9 cellular contexts compared by ENCODE assay signal in the genomic region with DNA sequence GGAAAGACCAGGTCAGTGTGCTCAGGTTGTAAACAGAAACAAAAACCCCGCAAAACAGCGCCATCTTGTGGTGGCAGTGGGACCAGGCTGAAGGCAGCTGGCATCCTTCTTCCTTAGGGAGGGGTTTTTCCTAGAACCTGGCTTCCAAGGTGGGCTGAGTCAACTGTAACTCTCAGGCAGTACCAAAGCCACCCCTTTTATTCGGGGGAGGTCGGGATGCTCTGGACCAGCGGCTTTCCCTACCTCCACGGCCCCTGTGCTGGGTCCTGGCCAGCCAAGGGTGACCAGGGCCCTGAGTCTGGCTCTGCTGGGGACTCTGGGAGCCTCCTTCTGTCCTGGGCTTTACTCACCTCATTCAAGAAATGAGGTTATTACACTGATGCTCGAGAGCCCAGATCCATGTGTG.
DNase-seq lines count a peak whose midpoint lies in the region; ATAC-seq, FAIRE-seq and TF ChIP-seq lines count a peak whose summit lies in the region.
"Had no signal": no experiment of that assay in that cellular context is flagged by ENCODE, and none has a peak within 500 bp of the region (broad histone marks: within the 10 kb centered on the region; RNA-seq: fewer than 3 reads in every experiment).

No MANE protein-coding gene starts in this region.

- no peak for TF ChIP-seq POLR2A in adrenal gland (IDR thresholded peaks at IDR 0.05)

- H2AFZ ChIP-seq in MM.1S (ENCODE audit: low read length): no peak overlapping the region

- H3K4me3 ChIP-seq in MM.1S (ENCODE audit: low read length): no peak overlapping the region
- no peak overlapping the region for H3K4me3 ChIP-seq in adrenal gland
- H3K4me3 ChIP-seq in right cardiac atrium (ENCODE audit: low read length): no peak overlapping the region
- H3K4me3 ChIP-seq in small intestine (ENCODE audit: low read depth in 1 of 2, low read length in 2 of 2): no peak overlapping the region

- no peaks in the 10 kb centered on the region for H3K36me3 ChIP-seq in MM.1S (replicated peaks; ENCODE audit: insufficient read depth, low read length)
- no peaks in the 10 kb centered on the region for H3K36me3 ChIP-seq in adrenal gland (replicated peaks in 1 of 2)
- H3K36me3 ChIP-seq in small intestine (ENCODE audit: control insufficient read depth in 2 of 2, insufficient read depth in 2 of 2, low read length in 2 of 2): no peaks in the 10 kb centered on the region

- no peaks in the 10 kb centered on the region for H3K9me3 ChIP-seq in MM.1S (replicated peaks; ENCODE audit: insufficient read depth, low read length)
- no peaks in the 10 kb centered on the region for H3K9me3 ChIP-seq in adrenal gland (replicated peaks in 1 of 3)
- H3K9me3 ChIP-seq in right cardiac atrium (ENCODE audit: control insufficient read depth, low read length): no peaks in the 10 kb centered on the region
- H3K9me3 ChIP-seq in small intestine (ENCODE audit: control insufficient read depth, low read depth): no peaks in the 10 kb centered on the region

- H3K27ac ChIP-seq in MM.1S (ENCODE audit: low read length) (no peak overlapping the region), adrenal gland (no peak overlapping the region), right cardiac atrium (ENCODE audit: low read length) (no peak overlapping the region), small intestine (ENCODE audit: low read depth in 1 of 2, low read length in 1 of 2) (no peak overlapping the region)
- H3K27ac ChIP-seq: epithelial cell of prostate had no signal

- DNase-seq in ELR (ENCODE audit: low read depth): peak; percentile 68
- peak; percentile 70 for DNase-seq in MM.1S
- DNase-seq in T follicular helper cell (ENCODE audit: low read depth): peak; percentile 55
- peak; percentile 54 to 85 (median 70) for DNase-seq in adrenal gland
- peak in 2 of 3 donors; percentile 55 to 71 for DNase-seq in right cardiac atrium
- peak; percentile 79 for DNase-seq in small intestine

- peak overlapping the region; percentile 25; the same call in 1 of the 2 replicates for H3K4me2 ChIP-seq in MM.1S (ENCODE audit: low read depth, low read length)

- ATAC-seq in right cardiac atrium: peak; percentile 19 to 48
- ATAC-seq in GM21390 (IDR thresholded peaks at IDR 0.05; ENCODE audit: unreplicated experiment): no peak
- no peak for ATAC-seq in GM21526 (IDR thresholded peaks at IDR 0.05; ENCODE audit: low FRiP score, unreplicated experiment)

- H3K79me2 ChIP-seq in MM.1S (ENCODE audit: low read length): no peaks in the 10 kb centered on the region

- no peak overlapping the region for H3K9ac ChIP-seq in MM.1S (ENCODE audit: low read length)

- H3F3A ChIP-seq in MM.1S (ENCODE audit: insufficient read depth, low read length): no peaks in the 10 kb centered on the region

- H3K27me3 ChIP-seq in MM.1S (replicated peaks; ENCODE audit: insufficient read depth, low read length): peaks cover 90% of the 10 kb centered on the region
- H3K27me3 ChIP-seq in adrenal gland: no peaks in the 10 kb centered on the region
- no peaks in the 10 kb centered on the region for H3K27me3 ChIP-seq in right cardiac atrium (ENCODE audit: control insufficient read depth, insufficient read depth)
- H3K27me3 ChIP-seq in small intestine (ENCODE audit: control insufficient read depth in 2 of 2, insufficient read depth in 2 of 2, low read length in 2 of 2): peaks cover 0 to 2% of the 10 kb centered on the region in 2 donors

- no peaks in the 10 kb centered on the region for H4K20me1 ChIP-seq in MM.1S (ENCODE audit: insufficient read depth, low read length)

- peak; percentile 87 for TF ChIP-seq CTCF in MM.1S (IDR thresholded peaks at IDR 0.05; ENCODE audit: low read length)
- TF ChIP-seq CTCF in adrenal gland (IDR thresholded peaks at IDR 0.05): peak; percentile 66 to 88 (median 79)

- FAIRE-seq in small intestine (lab: Jason Lieb, UNC): no peak

- WGBS in adrenal gland, 4 donors: 2 to 8% (median 6%) methylated on average over 7 of the region's 7 CpGs
- WGBS in right cardiac atrium: 3% methylated on average over 7 of the region's 7 CpGs
- WGBS in small intestine, 3 donors: 2 to 10% (median 2%) methylated on average over 7 of the region's 7 CpGs

- no peaks in the 10 kb centered on the region for H3K4me1 ChIP-seq in MM.1S (ENCODE audit: low read length)
- H3K4me1 ChIP-seq in adrenal gland (replicated peaks in 1 of 2): peaks cover 6 to 21% of the 10 kb centered on the region in 2 donors
- H3K4me1 ChIP-seq in right cardiac atrium (ENCODE audit: control insufficient read depth, insufficient read depth, low read length): no peaks in the 10 kb centered on the region
- H3K4me1 ChIP-seq in small intestine (ENCODE audit: control insufficient read depth in 2 of 2, insufficient read depth in 1 of 2, low read depth in 1 of 2, low read length in 1 of 2): peaks cover 0 to 6% of the 10 kb centered on the region in 2 donors

- H3K9me2 ChIP-seq in MM.1S (replicated peaks; ENCODE audit: insufficient read depth, low read length): no peaks in the 10 kb centered on the region

- intact Hi-C loops in adrenal gland (cut with DNase I) (loop anchor here (5.0 to 10.0 kb wide), 2 partner anchors 201 to 784 kb away; no protein-coding TSS in a partner anchor), right cardiac atrium (cut with DNase I) (loop anchor here (2.0 to 10.0 kb wide), 3 partner anchors 184 to 202 kb away; a partner anchor contains a TSS)

Comparison
In these comparisons a context has a peak if more than half of its experiments do, and no peak if none do; other contexts are left out.
1. ATAC-seq: peak in right cardiac atrium (2 of 2); none in GM21390 (single experiment) and GM21526 (single experiment).
2. Peak in every context shown above with its lines, with median percentiles within 50 percentile points of each other: DNase-seq.